8 cellular contexts compared by ENCODE assay signal in the genomic region with DNA sequence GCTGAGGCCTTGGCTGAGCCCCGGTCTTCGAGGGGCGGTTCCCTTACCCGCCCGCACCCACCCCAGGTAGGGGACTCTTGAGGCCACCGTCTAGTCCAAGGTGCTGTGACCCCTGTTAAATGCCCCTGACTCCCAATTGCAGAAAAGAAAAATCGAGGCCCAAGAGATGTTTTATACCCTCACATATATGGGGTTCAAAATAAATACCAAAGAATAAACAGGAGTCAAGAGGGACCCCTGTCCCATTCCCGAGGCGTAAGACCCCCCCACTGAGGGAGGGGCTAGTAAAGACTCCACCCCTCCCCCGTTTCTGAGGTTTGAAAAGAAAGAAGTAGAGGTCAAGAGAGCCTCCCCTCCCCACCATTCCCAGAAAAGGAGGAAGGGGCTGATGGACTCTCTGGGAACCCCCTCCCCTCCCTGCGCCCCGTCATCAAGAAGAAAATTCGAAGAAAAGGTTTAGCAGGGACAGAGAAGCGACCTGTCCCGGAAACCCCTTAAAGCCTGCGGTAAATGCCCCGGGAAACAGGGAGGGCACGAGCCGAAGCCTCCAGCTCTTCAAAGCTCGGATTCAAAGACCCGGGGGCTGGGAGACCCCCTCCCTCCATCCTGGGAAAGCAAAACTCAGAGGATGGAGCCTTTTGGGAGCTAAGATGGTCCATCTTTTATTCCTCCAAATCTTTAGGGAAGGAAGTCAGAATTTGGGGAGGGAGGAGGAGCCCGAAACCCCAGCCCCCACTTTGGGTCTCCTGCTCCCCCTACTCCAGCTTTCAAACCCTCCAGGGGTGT. TPM values are rescaled to one million over a fixed set of nuclear protein-coding genes. Genes with fewer than 3 reads are reported as not detected.
DNase-seq lines count a peak whose midpoint lies in the region; ATAC-seq and TF ChIP-seq lines count a peak whose summit lies in the region.

No MANE protein-coding gene starts in this region.

- peaks cover 28% of the 10 kb centered on the region for H3K4me1 Mint-ChIP-seq in chondrocyte (ENCODE audit: low read depth)

- H3K4me2 ChIP-seq in BLaER1 treated with 17β-estradiol and CSF1 and Interleukin-3, amounts not matched to agents 10 nM and 100 nM: peak overlapping the region; percentile 83 to 100 (median 98)
- H3K4me2 ChIP-seq in SU-DHL-6 (ENCODE audit: low read depth, low read length, poor library complexity, severe bottlenecking): peak overlapping the region; percentile 89

- TF ChIP-seq CTCF in SU-DHL-6 (IDR thresholded peaks at IDR 0.05; ENCODE audit: insufficient read depth, low read length, poor library complexity, severe bottlenecking): no peak
- no peak for TF ChIP-seq CTCF in chondrocyte (IDR thresholded peaks at IDR 0.05)
- no peak for TF ChIP-seq CTCF in lower lobe of right lung (IDR thresholded peaks at IDR 0.05)
- no peak for TF ChIP-seq CTCF in suprapubic skin (IDR thresholded peaks at IDR 0.05)

- H3K9me2 ChIP-seq in SU-DHL-6 (replicated peaks; ENCODE audit: insufficient read depth, low read length): no peaks in the 10 kb centered on the region

- H3K4me3 Mint-ChIP-seq in chondrocyte (ENCODE audit: unreplicated experiment): peak overlapping the region; percentile 86

- H3K27me3 Mint-ChIP-seq in chondrocyte (ENCODE audit: low read depth): peaks cover 1% of the 10 kb centered on the region

- TF ChIP-seq EP300 in suprapubic skin (IDR thresholded peaks at IDR 0.05): no peak

- peak overlapping the region; percentile 98 for H3K27ac Mint-ChIP-seq in chondrocyte (ENCODE audit: unreplicated experiment)

- H3K9ac ChIP-seq in BLaER1 treated with 17β-estradiol and CSF1 and Interleukin-3, amounts not matched to agents 10 nM and 100 nM: peak overlapping the region; percentile 84 to 95 (median 88)
- peak overlapping the region; percentile 95 for H3K9ac ChIP-seq in SU-DHL-6 (ENCODE audit: low read length)

- TF ChIP-seq POLR2A in suprapubic skin (IDR thresholded peaks at IDR 0.05): no peak

- ATAC-seq in GM19023 (IDR thresholded peaks at IDR 0.05; ENCODE audit: unreplicated experiment): peak; percentile 3
- peak; percentile 13 for ATAC-seq in HG03342 (IDR thresholded peaks at IDR 0.05; ENCODE audit: unreplicated experiment)
- peak; percentile 49 to 56 for ATAC-seq in lower lobe of right lung

- peaks cover 3 to 19% (median 14%) of the 10 kb centered on the region in 11 experiments; a peak in 19 of 22 replicates for H3K36me3 ChIP-seq in BLaER1 treated with 17β-estradiol and CSF1 and Interleukin-3, amounts not matched to agents 10 nM and 100 nM
- H3K36me3 ChIP-seq in SU-DHL-6 (ENCODE audit: low read length): no peaks in the 10 kb centered on the region
- peaks cover 9% of the 10 kb centered on the region for H3K36me3 ChIP-seq in lower lobe of right lung
- H3K36me3 ChIP-seq in suprapubic skin: no peaks in the 10 kb centered on the region

- DNase-seq in chondrocyte (ENCODE audit: low spot score): no peak
- no peak for DNase-seq in lower lobe of right lung
- DNase-seq in suprapubic skin (ENCODE audit: low spot score in 2 of 2): peak in 1 of 2 donors; percentile 84
- no peak for DNase-seq in NCI-H226

- H3K4me1 ChIP-seq in BLaER1 treated with 17β-estradiol and CSF1 and Interleukin-3, amounts not matched to agents 10 nM and 100 nM: peaks cover 24 to 53% (median 44%) of the 10 kb centered on the region in 10 experiments
- H3K4me1 ChIP-seq in lower lobe of right lung (peaks cover 25% of the 10 kb centered on the region), suprapubic skin (peaks cover 27% of the 10 kb centered on the region)

- H3K27ac ChIP-seq in BLaER1 treated with 17β-estradiol and CSF1 and Interleukin-3, amounts not matched to agents 10 nM and 100 nM: peak overlapping the region; percentile 79 to 96 (median 91)
- peak overlapping the region; percentile 91 for H3K27ac ChIP-seq in SU-DHL-6 (ENCODE audit: low read depth, low read length)
- peak overlapping the region; percentile 98 for H3K27ac ChIP-seq in lower lobe of right lung
- H3K27ac ChIP-seq in suprapubic skin: peak overlapping the region; percentile 94

- H3K27me3 ChIP-seq in BLaER1 treated with 17β-estradiol and CSF1 and Interleukin-3, amounts not matched to agents 10 nM and 100 nM: no peaks in the 10 kb centered on the region
- H3K27me3 ChIP-seq in SU-DHL-6 (ENCODE audit: low read length) (no peaks in the 10 kb centered on the region; the same call in 1 of the 2 replicates), lower lobe of right lung (ENCODE audit: low read depth) (no peaks in the 10 kb centered on the region), suprapubic skin (no peaks in the 10 kb centered on the region)

- intact Hi-C loops in lower lobe of right lung (cut with DNase I): loop anchor here (10.0 kb wide), 1 partner anchor 50 kb away; a partner anchor contains a TSS

- no peaks in the 10 kb centered on the region for H3K36me3 Mint-ChIP-seq in chondrocyte (ENCODE audit: low read depth)

- H3K9me3 Mint-ChIP-seq in chondrocyte (ENCODE audit: low read depth): no peaks in the 10 kb centered on the region

- WGBS in suprapubic skin: 0% methylated on average over 17 of the region's 22 CpGs

- H3K79me2 ChIP-seq in SU-DHL-6 (ENCODE audit: insufficient read depth, low read length): peaks cover 19% of the 10 kb centered on the region

- H3K9me3 ChIP-seq in BLaER1 treated with 17β-estradiol and CSF1 and Interleukin-3, amounts not matched to agents 10 nM and 100 nM (replicated peaks in 1 of 11): no peaks in the 10 kb centered on the region
- H3K9me3 ChIP-seq in SU-DHL-6 (ENCODE audit: insufficient read depth, low read length) (no peaks in the 10 kb centered on the region), lower lobe of right lung (no peaks in the 10 kb centered on the region), suprapubic skin (no peaks in the 10 kb centered on the region)

- H3F3A ChIP-seq in SU-DHL-6 (ENCODE audit: insufficient read depth): peaks cover 9% of the 10 kb centered on the region

- H4K20me1 ChIP-seq in BLaER1 treated with 17β-estradiol and CSF1 and Interleukin-3, amounts not matched to agents 10 nM and 100 nM: peaks cover 0 to 21% (median 8%) of the 10 kb centered on the region in 11 experiments; a peak in 7 of 22 replicates
- no peaks in the 10 kb centered on the region for H4K20me1 ChIP-seq in SU-DHL-6 (ENCODE audit: low read depth, low read length)

- H3K4me3 ChIP-seq in BLaER1 treated with 17β-estradiol and CSF1 and Interleukin-3, amounts not matched to agents 10 nM and 100 nM: peak overlapping the region; percentile 67 to 83 (median 76)
- H3K4me3 ChIP-seq in SU-DHL-6 (ENCODE audit: insufficient read depth, low read length, poor library complexity, severe bottlenecking) (peak overlapping the region; percentile 98), lower lobe of right lung (peak overlapping the region; percentile 81), suprapubic skin (peak overlapping the region; percentile 58)

- H2AFZ ChIP-seq in SU-DHL-6 (ENCODE audit: low read depth, low read length, severe bottlenecking): peak overlapping the region; percentile 62

RNA-seq across cellular contexts. Expression of gene RAB3A, which starts 0.7 kb away (rescaled TPM):
- 3.4 to 6.1 TPM (median 3.8 TPM) in 3 replicates for total RNA-seq in chondrocyte
- total RNA-seq in lower lobe of right lung: 2.7 TPM
- total RNA-seq in suprapubic skin: 1 to 10 TPM; 1.9 to 5.3 (median 1.9) TPM

RNA-seq across cellular contexts. Expression of gene MPV17L2, which starts 11.6 kb away (rescaled TPM):
- total RNA-seq in chondrocyte: 10.9 to 14.2 TPM (median 12.8 TPM) in 3 replicates
- 6.6 TPM for total RNA-seq in lower lobe of right lung
- 10 to 100 TPM in 3 of 4 donors, 1 to 10 TPM in 1; 4.8 to 27.2 (median 14.7) TPM for total RNA-seq in suprapubic skin

RNA-seq across cellular contexts. Expression of gene PDE4C, which starts 21.7 kb away (rescaled TPM):
- total RNA-seq in chondrocyte: 2.9 to 3.4 TPM in 2 of 3 replicates, not detected in the other
- 9.6 TPM for total RNA-seq in lower lobe of right lung
- 1 to 10 TPM in 1 of 4 donors, under 1 TPM in 1, not detected in 2; 0.47 to 2.0 TPM for total RNA-seq in suprapubic skin

RNA-seq across cellular contexts. Expression of gene IFI30, which starts 31.0 kb away (rescaled TPM):
- 0.33 to 2.1 TPM (median 1.7 TPM) in 3 replicates for total RNA-seq in chondrocyte
- total RNA-seq in lower lobe of right lung: 682 TPM
- 10 to 100 TPM; 13.4 to 37.2 (median 35.1) TPM for total RNA-seq in suprapubic skin

RNA-seq across cellular contexts. Expression of gene PIK3R2, which starts 51.6 kb away (rescaled TPM):
- 67.6 to 96.3 TPM (median 73.1 TPM) in 3 replicates for total RNA-seq in chondrocyte
- total RNA-seq in lower lobe of right lung: 21.6 TPM
- 10 to 100 TPM; 14.1 to 25.9 (median 19.5) TPM for total RNA-seq in suprapubic skin
